ENCODE assay signal across 8 cellular contexts in genomic region chr5:90529939-90530677, GRCh38. TPM values are rescaled to one million over a fixed set of nuclear protein-coding genes. Genes with fewer than 3 reads are reported as not detected.
DNase-seq lines count a peak whose midpoint lies in the region; ATAC-seq and TF ChIP-seq lines count a peak whose summit lies in the region.

No MANE protein-coding gene starts in this region.

- H2AFZ ChIP-seq in ACC112 (ENCODE audit: low read length, unreplicated experiment): peak overlapping the region; percentile 98

- peak; percentile 73 for TF ChIP-seq CTCF in VCaP (conservative IDR thresholded peaks at IDR 0.05)
- peak; percentile 69 to 79 (median 78) for TF ChIP-seq CTCF in right lobe of liver (IDR thresholded peaks at IDR 0.05)

- ATAC-seq in GM18502 (IDR thresholded peaks at IDR 0.05; ENCODE audit: poor library complexity, unreplicated experiment): peak; percentile 54
- ATAC-seq in HG02973 (IDR thresholded peaks at IDR 0.05; ENCODE audit: unreplicated experiment): peak; percentile 42
- ATAC-seq in right lobe of liver: peak; percentile 72 to 79 (median 74)

- intact Hi-C loops in right lobe of liver (cut with DNase I): no loop called here

- H3K36me3 ChIP-seq in ACC112 (ENCODE audit: insufficient read depth, low read length): 0 out of 2 replicates have a peak, but pooled peaks cover under 1% of the 10 kb centered on the region
- peaks cover 0 to 2% (median 0%) of the 10 kb centered on the region in 4 donors for H3K36me3 ChIP-seq in right lobe of liver

- TF ChIP-seq POLR2A in right lobe of liver (IDR thresholded peaks at IDR 0.05): no peak

- H3K27me3 ChIP-seq in ACC112 (ENCODE audit: insufficient read depth, low read length) (peaks cover 31% of the 10 kb centered on the region), right lobe of liver (no peaks in the 10 kb centered on the region)

- H3K4me1 ChIP-seq in ACC112 (ENCODE audit: control insufficient read depth, insufficient read depth, low read length, unreplicated experiment) (peaks cover 16% of the 10 kb centered on the region), right lobe of liver (peaks cover 0 to 28% (median 5%) of the 10 kb centered on the region in 4 donors)

- DNase-seq in NCI-H2107 (lab: John Stamatoyannopoulos, UW) (peak; percentile 14), dermis microvascular lymphatic vessel endothelial cell (ENCODE audit: low read depth in 2 of 2) (peak; percentile 48 to 80), right lobe of liver (peak; percentile 53 to 76 (median 65))
- DNase-seq in stimulated activated CD4-positive, alpha-beta T cell treated with anti-CD3 and anti-CD28 coated beads, TNF-alpha, amount 100 ng/mL, for 1 hour (ENCODE audit: low read depth in 3 of 3, low spot score in 1 of 3): peak in 2 of 3 donors; percentile 11 to 18

- 3% methylated on average over 12 of the region's 13 CpGs for WGBS in right lobe of liver (ENCODE audit: insufficient coverage, low coverage, low lambda C conversion rate, missing lambda C conversion rate)

- H3K4me3 ChIP-seq in ACC112 (ENCODE audit: low read depth, low read length) (peak overlapping the region; percentile 96), right lobe of liver (peak overlapping the region; percentile 83 to 86 (median 85))

- H3K9me3 ChIP-seq in right lobe of liver: no peaks in the 10 kb centered on the region

- peaks cover 36% of the 10 kb centered on the region for H3K79me2 ChIP-seq in ACC112 (ENCODE audit: control insufficient read depth, insufficient read depth, low read length, unreplicated experiment)

- H3K27ac ChIP-seq in ACC112 (ENCODE audit: low read depth, low read length): peak overlapping the region; percentile 54
- peak overlapping the region; percentile 75 for H3K27ac ChIP-seq in VCaP
- H3K27ac ChIP-seq in right lobe of liver: peak overlapping the region; percentile 84 to 96 (median 91)

RNA-seq across cellular contexts. Expression of gene LYSMD3, which starts 0.7 kb away (rescaled TPM):
- total RNA-seq in dermis microvascular lymphatic vessel endothelial cell: 11.3 and 14.7 TPM in 2 replicates
- total RNA-seq in right lobe of liver: 10 to 100 TPM; 11.4 to 16.6 (median 13.3) TPM

RNA-seq across cellular contexts. Expression of gene ADGRV1, which starts 28.5 kb away (rescaled TPM):
- 0.13 and 0.25 TPM in 2 replicates for total RNA-seq in dermis microvascular lymphatic vessel endothelial cell
- total RNA-seq in right lobe of liver: 10 to 100 TPM in 2 of 6 experiments, 1 to 10 TPM in 4; 4.5 to 15.9 (median 7.4) TPM

RNA-seq across cellular contexts. Expression of gene POLR3G, which starts 55.4 kb away (rescaled TPM):
- 2.9 and 5.9 TPM in 2 replicates for total RNA-seq in dermis microvascular lymphatic vessel endothelial cell
- total RNA-seq in right lobe of liver: 1 to 10 TPM; 1.2 to 7.7 (median 2.0) TPM

RNA-seq across cellular contexts. Expression of gene MBLAC2, which starts 55.5 kb away (rescaled TPM):
- total RNA-seq in dermis microvascular lymphatic vessel endothelial cell (4.2 and 5.1 TPM in 2 replicates), right lobe of liver (1 to 10 TPM; 2.3 to 5.3 (median 3.9) TPM)

Comparison
In these comparisons a context has a peak if more than half of its experiments do, and no peak if none do; other contexts are left out.
1. Peak in every context shown above with its lines: DNase-seq, ATAC-seq, H3K4me3 ChIP-seq and H3K27ac ChIP-seq.
2. DNase-seq: peak in every context shown above with its lines; median percentile 65 in right lobe of liver; 64 in dermis microvascular lymphatic vessel endothelial cell; 14 in stimulated activated CD4-positive, alpha-beta T cell treated with anti-CD3 and anti-CD28 coated beads, TNF-alpha, amount 100 ng/mL, for 1 hour; 14 in NCI-H2107.